In genomic region chr10:125020386-125020785, GRCh38 we compare ENCODE assay signal across 25 cellular contexts.
"Had no signal": no experiment of that assay in that cellular context is flagged by ENCODE, and none has a peak within 500 bp of the region (broad histone marks: within the 10 kb centered on the region; RNA-seq: fewer than 3 reads in every experiment).

No MANE protein-coding gene starts in this region.

- H3K27me3 ChIP-seq: hepatocyte, neutrophil, pancreas, right lobe of liver, stomach, suprapubic skin, vagina had no signal

- H3K36me3 Mint-ChIP-seq: activated naive CD8-positive, alpha-beta T cell treated with anti-CD3 and anti-CD28 coated beads for 36 hours; stimulated activated effector memory CD8-positive, alpha-beta T cell treated with anti-CD3 and anti-CD28 coated beads, Interleukin-12 subunit alpha, Interleukin-12 subunit beta, amount 100 ng/mL, for 72 hours had no signal

- ATAC-seq: activated CD4-positive, alpha-beta T cell treated with anti-CD3 and anti-CD28 coated beads for 36 hours; naive thymus-derived CD4-positive, alpha-beta T cell; pancreas; right lobe of liver; stimulated activated effector memory CD8-positive, alpha-beta T cell treated with anti-CD3 and anti-CD28 coated beads, Interleukin-12 subunit alpha, Interleukin-12 subunit beta, amount 100 ng/mL, for 72 hours had no signal

- H3K36me3 ChIP-seq: pancreas, right lobe of liver, suprapubic skin had no signal

- H3K4me1 Mint-ChIP-seq: activated CD4-positive, alpha-beta T cell treated with anti-CD3 and anti-CD28 coated beads for 36 hours; activated naive CD8-positive, alpha-beta T cell treated with anti-CD3 and anti-CD28 coated beads for 36 hours had no signal

- H3K9me3 Mint-ChIP-seq: activated naive CD8-positive, alpha-beta T cell treated with anti-CD3 and anti-CD28 coated beads for 36 hours; stimulated activated effector memory CD8-positive, alpha-beta T cell treated with anti-CD3 and anti-CD28 coated beads, Interleukin-12 subunit alpha, Interleukin-12 subunit beta, amount 100 ng/mL, for 72 hours; T-helper 1 cell treated with Interleukin-12 subunit alpha and Interleukin-12 subunit beta and Interleukin-4 antibody, amounts not matched to agents 30 μg/mL and 1 μg/mL, for 36 hours had no signal

- H3K9me3 ChIP-seq: neutrophil, pancreas, right lobe of liver, stomach, suprapubic skin, vagina had no signal

- DNase-seq: activated B cell treated with CpG ODN at 0.5 μM for 24 hours; activated CD4-positive, alpha-beta T cell treated with anti-CD3 and anti-CD28 coated beads for 36 hours; activated CD4-positive, alpha-beta T cell treated with anti-CD3 and anti-CD28 coated beads, Interleukin-2, amount 50 U/mL, for 48 hours; activated naive CD4-positive, alpha-beta T cell treated with Interleukin-2 at 50 U/mL for 16 hours; activated naive CD8-positive, alpha-beta T cell treated with anti-CD3 and anti-CD28 coated beads for 36 hours; activated T-cell treated with anti-CD3 and anti-CD28 coated beads, Interleukin-2, amount 50 U/mL, for 48 hours; cerebellar nuclear complex; effector CD4-positive, alpha-beta T cell; erythroblast; foreskin fibroblast; naive thymus-derived CD4-positive, alpha-beta T cell; right lobe of liver; stimulated activated CD4-positive, alpha-beta T cell treated with anti-CD3 and anti-CD28 coated beads, Interleukin-2, amount 100 ng/mL, for 24 hours; stomach; T1000; trophoblast cell had no signal

- H3K4me3 ChIP-seq: hepatocyte, lung, pancreas, right lobe of liver, skin epidermis, stomach, suprapubic skin, vagina had no signal

- H3K27ac ChIP-seq: hepatocyte, neutrophil, pancreas, right lobe of liver, skin epidermis, stomach, suprapubic skin, vagina had no signal

- H3K27ac Mint-ChIP-seq: activated B cell treated with CpG ODN at 0.5 μM for 24 hours; activated CD4-positive, alpha-beta T cell treated with anti-CD3 and anti-CD28 coated beads for 36 hours; activated naive CD8-positive, alpha-beta T cell treated with anti-CD3 and anti-CD28 coated beads for 36 hours; naive thymus-derived CD4-positive, alpha-beta T cell; stimulated activated effector memory CD8-positive, alpha-beta T cell treated with anti-CD3 and anti-CD28 coated beads, Interleukin-12 subunit alpha, Interleukin-12 subunit beta, amount 100 ng/mL, for 72 hours; T-helper 1 cell treated with Interleukin-12 subunit alpha and Interleukin-12 subunit beta and Interleukin-4 antibody, amounts not matched to agents 30 μg/mL and 1 μg/mL, for 36 hours had no signal

- H3K4me3 Mint-ChIP-seq: activated B cell treated with CpG ODN at 0.5 μM for 24 hours; activated CD4-positive, alpha-beta T cell treated with anti-CD3 and anti-CD28 coated beads for 36 hours; activated naive CD8-positive, alpha-beta T cell treated with anti-CD3 and anti-CD28 coated beads for 36 hours; naive thymus-derived CD4-positive, alpha-beta T cell; stimulated activated effector memory CD8-positive, alpha-beta T cell treated with anti-CD3 and anti-CD28 coated beads, Interleukin-12 subunit alpha, Interleukin-12 subunit beta, amount 100 ng/mL, for 72 hours; T-helper 1 cell treated with Interleukin-12 subunit alpha and Interleukin-12 subunit beta and Interleukin-4 antibody, amounts not matched to agents 30 μg/mL and 1 μg/mL, for 36 hours had no signal
